In the genomic region with DNA sequence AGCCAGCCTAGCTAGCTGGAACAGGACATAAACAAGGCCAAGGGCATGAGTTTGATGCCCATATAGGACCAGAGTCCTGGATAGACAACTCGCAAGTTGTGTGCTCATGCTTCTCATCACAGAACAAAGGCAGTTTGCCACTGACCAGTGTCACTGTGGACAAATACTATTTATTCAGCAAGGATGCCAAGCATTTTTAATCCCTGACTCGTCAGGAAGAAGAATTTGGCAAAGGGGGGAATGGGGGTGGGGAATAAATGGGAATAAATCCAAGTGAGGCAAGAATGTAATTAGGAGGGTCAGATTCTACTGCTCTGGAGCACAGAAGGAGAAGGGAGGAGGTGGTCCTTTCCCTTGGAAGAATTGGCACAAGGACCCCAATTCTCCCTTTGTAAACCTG, we compare ENCODE assay signal across 1 cellular context.
A peak's percentile ranks its signal among the peaks of the same experiment; 100 is the strongest.
TF ChIP-seq lines count a peak whose summit lies in the region.

No MANE protein-coding gene starts in this region.

TF ChIP-seq in HepG2, 621 proteins besides CTCF, POLR2A, EP300 and RAD21 (continues in another document):
- no peak for TF ChIP-seq FOXA1 (IDR thresholded peaks at IDR 0.05)
- peak; percentile 35; the same call in 1 of the 2 replicates for TF ChIP-seq FOXA1 (CRISPR knock-in tag; IDR thresholded peaks at IDR 0.05)
- TF ChIP-seq GFI1 (CRISPR knock-in tag; IDR thresholded peaks at IDR 0.05; ENCODE audit: borderline replicate concordance) = no peak
- 0 out of 2 replicates have a peak, but pooled peaks have one; percentile 11 for TF ChIP-seq RARA (CRISPR knock-in tag; IDR thresholded peaks at IDR 0.05)
- TF ChIP-seq TEAD3 (CRISPR knock-in tag; optimal IDR thresholded peaks at IDR 0.05; ENCODE audit: borderline replicate concordance) = peak; percentile 85
- peak; percentile 54; the same call in 1 of the 2 replicates for TF ChIP-seq SOX5 (CRISPR knock-in tag; IDR thresholded peaks at IDR 0.05; ENCODE audit: borderline replicate concordance)
- 0 out of 2 replicates have a peak, but pooled peaks have one; percentile 28 for TF ChIP-seq BCL6 (CRISPR knock-in tag; IDR thresholded peaks at IDR 0.05)
- no peak for TF ChIP-seq ZNF609 (CRISPR knock-in tag; IDR thresholded peaks at IDR 0.05; ENCODE audit: borderline replicate concordance)
- TF ChIP-seq CHD2 (IDR thresholded peaks at IDR 0.05; ENCODE audit: low read depth, low read length) = no peak
- TF ChIP-seq, protein P1, sequence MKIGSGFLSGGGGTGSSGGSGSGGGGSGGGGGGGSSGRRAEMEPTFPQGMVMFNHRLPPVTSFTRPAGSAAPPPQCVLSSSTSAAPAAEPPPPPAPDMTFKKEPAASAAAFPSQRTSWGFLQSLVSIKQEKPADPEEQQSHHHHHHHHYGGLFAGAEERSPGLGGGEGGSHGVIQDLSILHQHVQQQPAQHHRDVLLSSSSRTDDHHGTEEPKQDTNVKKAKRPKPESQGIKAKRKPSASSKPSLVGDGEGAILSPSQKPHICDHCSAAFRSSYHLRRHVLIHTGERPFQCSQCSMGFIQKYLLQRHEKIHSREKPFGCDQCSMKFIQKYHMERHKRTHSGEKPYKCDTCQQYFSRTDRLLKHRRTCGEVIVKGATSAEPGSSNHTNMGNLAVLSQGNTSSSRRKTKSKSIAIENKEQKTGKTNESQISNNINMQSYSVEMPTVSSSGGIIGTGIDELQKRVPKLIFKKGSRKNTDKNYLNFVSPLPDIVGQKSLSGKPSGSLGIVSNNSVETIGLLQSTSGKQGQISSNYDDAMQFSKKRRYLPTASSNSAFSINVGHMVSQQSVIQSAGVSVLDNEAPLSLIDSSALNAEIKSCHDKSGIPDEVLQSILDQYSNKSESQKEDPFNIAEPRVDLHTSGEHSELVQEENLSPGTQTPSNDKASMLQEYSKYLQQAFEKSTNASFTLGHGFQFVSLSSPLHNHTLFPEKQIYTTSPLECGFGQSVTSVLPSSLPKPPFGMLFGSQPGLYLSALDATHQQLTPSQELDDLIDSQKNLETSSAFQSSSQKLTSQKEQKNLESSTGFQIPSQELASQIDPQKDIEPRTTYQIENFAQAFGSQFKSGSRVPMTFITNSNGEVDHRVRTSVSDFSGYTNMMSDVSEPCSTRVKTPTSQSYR (CRISPR knock-in tag; IDR thresholded peaks at IDR 0.05; ENCODE audit: borderline replicate concordance) = 0 out of 2 replicates have a peak, but pooled peaks have one; percentile 14
- no peak for TF ChIP-seq NFIB (CRISPR knock-in tag; IDR thresholded peaks at IDR 0.05; ENCODE audit: borderline replicate concordance)
- no peak for TF ChIP-seq SNRNP70 (IDR thresholded peaks at IDR 0.05; ENCODE audit: low read depth, low read length)
- TF ChIP-seq FOXO1 (CRISPR knock-in tag; IDR thresholded peaks at IDR 0.05) = peak; percentile 18; the same call in 1 of the 2 replicates
- no peak for TF ChIP-seq AKNA (CRISPR knock-in tag; IDR thresholded peaks at IDR 0.05; ENCODE audit: borderline replicate concordance)
- 0 out of 2 replicates have a peak, but pooled peaks have one; percentile 27 for TF ChIP-seq ARID5B (CRISPR knock-in tag; IDR thresholded peaks at IDR 0.05)
- TF ChIP-seq, protein P2, sequence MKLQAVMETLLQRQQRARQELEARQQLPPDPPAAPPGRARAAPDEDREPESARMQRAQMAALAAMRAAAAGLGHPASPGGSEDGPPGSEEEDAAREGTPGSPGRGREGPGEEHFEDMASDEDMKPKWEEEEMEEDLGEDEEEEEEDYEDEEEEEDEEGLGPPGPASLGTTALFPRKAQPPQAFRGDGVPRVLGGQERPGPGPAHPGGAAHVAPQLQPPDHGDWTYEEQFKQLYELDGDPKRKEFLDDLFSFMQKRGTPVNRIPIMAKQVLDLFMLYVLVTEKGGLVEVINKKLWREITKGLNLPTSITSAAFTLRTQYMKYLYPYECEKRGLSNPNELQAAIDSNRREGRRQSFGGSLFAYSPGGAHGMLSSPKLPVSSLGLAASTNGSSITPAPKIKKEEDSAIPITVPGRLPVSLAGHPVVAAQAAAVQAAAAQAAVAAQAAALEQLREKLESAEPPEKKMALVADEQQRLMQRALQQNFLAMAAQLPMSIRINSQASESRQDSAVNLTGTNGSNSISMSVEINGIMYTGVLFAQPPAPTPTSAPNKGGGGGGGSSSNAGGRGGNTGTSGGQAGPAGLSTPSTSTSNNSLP (IDR thresholded peaks at IDR 0.05; ENCODE audit: low read depth, low read length) = peak; percentile 52; the same call in 1 of the 2 replicates
- 0 out of 2 replicates have a peak, but pooled peaks have one; percentile 17 for TF ChIP-seq TCF7 (IDR thresholded peaks at IDR 0.05; ENCODE audit: low read depth)
- TF ChIP-seq POGZ (CRISPR knock-in tag; IDR thresholded peaks at IDR 0.05) = no peak
- no peak for TF ChIP-seq RFX1 (IDR thresholded peaks at IDR 0.05)
- TF ChIP-seq POLR2AphosphoS2 (IDR thresholded peaks at IDR 0.05; ENCODE audit: low read depth, low read length) = no peak
- TF ChIP-seq ZEB1 (IDR thresholded peaks at IDR 0.05; ENCODE audit: insufficient replicate concordance, low read depth) = no peak
- no peak for TF ChIP-seq IRF2 (CRISPR knock-in tag; IDR thresholded peaks at IDR 0.05)
- no peak for TF ChIP-seq ZNF446 (CRISPR knock-in tag; IDR thresholded peaks at IDR 0.05)
- TF ChIP-seq, protein P3, sequence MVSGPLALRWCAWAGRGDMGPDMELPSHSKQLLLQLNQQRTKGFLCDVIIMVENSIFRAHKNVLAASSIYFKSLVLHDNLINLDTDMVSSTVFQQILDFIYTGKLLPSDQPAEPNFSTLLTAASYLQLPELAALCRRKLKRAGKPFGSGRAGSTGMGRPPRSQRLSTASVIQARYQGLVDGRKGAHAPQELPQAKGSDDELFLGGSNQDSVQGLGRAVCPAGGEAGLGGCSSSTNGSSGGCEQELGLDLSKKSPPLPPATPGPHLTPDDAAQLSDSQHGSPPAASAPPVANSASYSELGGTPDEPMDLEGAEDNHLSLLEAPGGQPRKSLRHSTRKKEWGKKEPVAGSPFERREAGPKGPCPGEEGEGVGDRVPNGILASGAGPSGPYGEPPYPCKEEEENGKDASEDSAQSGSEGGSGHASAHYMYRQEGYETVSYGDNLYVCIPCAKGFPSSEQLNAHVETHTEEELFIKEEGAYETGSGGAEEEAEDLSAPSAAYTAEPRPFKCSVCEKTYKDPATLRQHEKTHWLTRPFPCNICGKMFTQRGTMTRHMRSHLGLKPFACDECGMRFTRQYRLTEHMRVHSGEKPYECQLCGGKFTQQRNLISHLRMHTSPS (CRISPR knock-in tag; IDR thresholded peaks at IDR 0.05; ENCODE audit: low read depth) = no peak
- no peak for TF ChIP-seq SMARCE1 (IDR thresholded peaks at IDR 0.05; ENCODE audit: borderline replicate concordance)
- TF ChIP-seq, protein P4, sequence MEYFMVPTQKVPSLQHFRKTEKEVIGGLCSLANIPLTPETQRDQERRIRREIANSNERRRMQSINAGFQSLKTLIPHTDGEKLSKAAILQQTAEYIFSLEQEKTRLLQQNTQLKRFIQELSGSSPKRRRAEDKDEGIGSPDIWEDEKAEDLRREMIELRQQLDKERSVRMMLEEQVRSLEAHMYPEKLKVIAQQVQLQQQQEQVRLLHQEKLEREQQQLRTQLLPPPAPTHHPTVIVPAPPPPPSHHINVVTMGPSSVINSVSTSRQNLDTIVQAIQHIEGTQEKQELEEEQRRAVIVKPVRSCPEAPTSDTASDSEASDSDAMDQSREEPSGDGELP (IDR thresholded peaks at IDR 0.05; ENCODE audit: borderline replicate concordance, low read depth) = no peak
- no peak for TF ChIP-seq ZNF672 (CRISPR knock-in tag; IDR thresholded peaks at IDR 0.05)
- peak; percentile 80 for TF ChIP-seq FOSL2 (CRISPR knock-in tag; IDR thresholded peaks at IDR 0.05)
- TF ChIP-seq BCL3 (CRISPR knock-in tag; IDR thresholded peaks at IDR 0.05) = no peak
- no peak for TF ChIP-seq KDM6A (CRISPR knock-in tag; IDR thresholded peaks at IDR 0.05; ENCODE audit: low read depth)
